Comparison of ENCODE assay signal across 25 cellular contexts in genomic region chr4:33013280-33013679, GRCh38.
"Had no signal": no experiment of that assay in that cellular context is flagged by ENCODE, and none has a peak within 500 bp of the region (broad histone marks: within the 10 kb centered on the region; RNA-seq: fewer than 3 reads in every experiment).

No MANE protein-coding gene starts in this region.

- DNase-seq: activated B cell treated with CpG ODN at 0.5 μM for 24 hours; activated CD4-positive, alpha-beta T cell treated with anti-CD3 and anti-CD28 coated beads for 36 hours; activated CD4-positive, alpha-beta T cell treated with anti-CD3 and anti-CD28 coated beads, Interleukin-2, amount 50 U/mL, for 4 hours; activated CD8-positive, alpha-beta memory T cell treated with anti-CD3 and anti-CD28 coated beads for 24 hours; activated CD8-positive, alpha-beta memory T cell treated with anti-CD3 and anti-CD28 coated beads, Interleukin-2, amount 50 U/mL, for 4 hours; activated naive CD4-positive, alpha-beta T cell; activated T-cell treated with anti-CD3 and anti-CD28 coated beads, Interleukin-2, amount 50 U/mL, for 4 hours; adrenal gland; brain microvascular endothelial cell; effector CD4-positive, alpha-beta T cell; foreskin keratinocyte; kidney; left lung; naive B cell; stimulated activated CD4-positive, alpha-beta T cell treated with anti-CD3 and anti-CD28 coated beads, Interleukin-2, amount 100 ng/mL, for 24 hours; stimulated activated naive CD8-positive, alpha-beta T cell treated with anti-CD3 and anti-CD28 coated beads, Interleukin-15, amount 100 ng/mL, for 72 hours; T1000; tibial artery had no signal

- H3K4me3 ChIP-seq: adrenal gland, ascending aorta, left lung, lung, right atrium auricular region, tibial artery had no signal

- H3K9me3 Mint-ChIP-seq: dendritic cell treated with granulocyte-macrophage colony-stimulating factor and Interleukin-4, amounts not matched to agents 40 ng/mL and 50 ng/mL, for 4 days had no signal

- H3K4me1 ChIP-seq: adrenal gland, ascending aorta, foreskin keratinocyte, left lung, right atrium auricular region, tibial artery had no signal

- H3K4me1 Mint-ChIP-seq: activated B cell treated with CpG ODN at 0.5 μM for 24 hours; activated CD4-positive, alpha-beta T cell treated with anti-CD3 and anti-CD28 coated beads for 36 hours; naive B cell; stimulated activated effector memory CD8-positive, alpha-beta T cell treated with anti-CD3 and anti-CD28 coated beads, Interleukin-12 subunit alpha, Interleukin-12 subunit beta, amount 100 ng/mL, for 72 hours; stimulated activated naive CD8-positive, alpha-beta T cell treated with anti-CD3 and anti-CD28 coated beads, Interleukin-15, amount 100 ng/mL, for 72 hours had no signal

- H3K4me3 Mint-ChIP-seq: activated B cell treated with CpG ODN at 0.5 μM for 24 hours; activated CD4-positive, alpha-beta T cell treated with anti-CD3 and anti-CD28 coated beads for 36 hours; activated naive CD8-positive, alpha-beta T cell; activated T-cell treated with anti-CD3 and anti-CD28 coated beads, Interleukin-2, amount 50 U/mL, for 4 hours; dendritic cell treated with granulocyte-macrophage colony-stimulating factor and Interleukin-4, amounts not matched to agents 40 ng/mL and 50 ng/mL, for 4 days; naive B cell; stimulated activated effector memory CD8-positive, alpha-beta T cell treated with anti-CD3 and anti-CD28 coated beads, Interleukin-12 subunit alpha, Interleukin-12 subunit beta, amount 100 ng/mL, for 72 hours; stimulated activated naive CD8-positive, alpha-beta T cell treated with anti-CD3 and anti-CD28 coated beads, Interleukin-15, amount 100 ng/mL, for 72 hours had no signal

- ATAC-seq: activated CD4-positive, alpha-beta T cell treated with anti-CD3 and anti-CD28 coated beads for 36 hours; activated T-cell treated with anti-CD3 and anti-CD28 coated beads, Interleukin-2, amount 50 U/mL, for 4 hours; foreskin keratinocyte; left lung; stimulated activated effector memory CD8-positive, alpha-beta T cell treated with anti-CD3 and anti-CD28 coated beads, Interleukin-12 subunit alpha, Interleukin-12 subunit beta, amount 100 ng/mL, for 72 hours; stimulated activated naive CD8-positive, alpha-beta T cell treated with anti-CD3 and anti-CD28 coated beads, Interleukin-15, amount 100 ng/mL, for 72 hours had no signal

- H3K36me3 ChIP-seq: adrenal gland, ascending aorta, brain microvascular endothelial cell, left lung, right atrium auricular region, tibial artery had no signal

- H3K36me3 Mint-ChIP-seq: activated naive CD8-positive, alpha-beta T cell; naive B cell; stimulated activated effector memory CD8-positive, alpha-beta T cell treated with anti-CD3 and anti-CD28 coated beads, Interleukin-12 subunit alpha, Interleukin-12 subunit beta, amount 100 ng/mL, for 72 hours had no signal

- H3K9me3 ChIP-seq: adrenal gland, ascending aorta, left lung, right atrium auricular region, tibial artery had no signal

- H3K27me3 ChIP-seq: adrenal gland, ascending aorta, brain microvascular endothelial cell, foreskin keratinocyte, left lung, right atrium auricular region, tibial artery had no signal

- H3K27ac Mint-ChIP-seq: activated B cell treated with CpG ODN at 0.5 μM for 24 hours; activated CD4-positive, alpha-beta T cell treated with anti-CD3 and anti-CD28 coated beads for 36 hours; activated naive CD8-positive, alpha-beta T cell; activated T-helper 2 cell treated with anti-CD3 and anti-CD28 coated beads, Interferon-gamma antibody, Interleukin-2, Interleukin-4, amounts not matched to agents 10 μg/mL and 5 μg/mL and 100 μg/mL, durations not matched to agents 14 hours and 24 hours and 36 hours; dendritic cell treated with granulocyte-macrophage colony-stimulating factor and Interleukin-4, amounts not matched to agents 40 ng/mL and 50 ng/mL, for 4 days; naive B cell; stimulated activated effector memory CD8-positive, alpha-beta T cell treated with anti-CD3 and anti-CD28 coated beads, Interleukin-12 subunit alpha, Interleukin-12 subunit beta, amount 100 ng/mL, for 72 hours; stimulated activated naive CD8-positive, alpha-beta T cell treated with anti-CD3 and anti-CD28 coated beads, Interleukin-15, amount 100 ng/mL, for 72 hours had no signal

- H3K27me3 Mint-ChIP-seq: activated B cell treated with CpG ODN at 0.5 μM for 24 hours; activated CD4-positive, alpha-beta T cell treated with anti-CD3 and anti-CD28 coated beads for 36 hours; activated naive CD8-positive, alpha-beta T cell; dendritic cell treated with granulocyte-macrophage colony-stimulating factor and Interleukin-4, amounts not matched to agents 40 ng/mL and 50 ng/mL, for 4 days; naive B cell; stimulated activated naive CD8-positive, alpha-beta T cell treated with anti-CD3 and anti-CD28 coated beads, Interleukin-15, amount 100 ng/mL, for 72 hours had no signal

- H3K27ac ChIP-seq: adrenal gland, ascending aorta, brain microvascular endothelial cell, foreskin keratinocyte, left lung, right atrium auricular region, tibial artery had no signal
